9 cellular contexts compared by ENCODE assay signal in genomic region chr18:55998071-55998522, GRCh38.
DNase-seq lines count a peak whose midpoint lies in the region; ATAC-seq and TF ChIP-seq lines count a peak whose summit lies in the region.
"Had no signal": no experiment of that assay in that cellular context is flagged by ENCODE, and none has a peak within 500 bp of the region (broad histone marks: within the 10 kb centered on the region; RNA-seq: fewer than 3 reads in every experiment).

No MANE protein-coding gene starts in this region.

- no peaks in the 10 kb centered on the region for H3K36me3 ChIP-seq in PC-9 (ENCODE audit: low read depth)
- H3K36me3 ChIP-seq in parathyroid adenoma (ENCODE audit: control insufficient read depth, insufficient read depth, low read length), result no peaks in the 10 kb centered on the region

- H3K4me1 ChIP-seq in PC-9 (replicated peaks; ENCODE audit: insufficient read depth) (peaks cover 21% of the 10 kb centered on the region), parathyroid adenoma (no peaks in the 10 kb centered on the region)

- CTCF ChIA-PET in PC-9 (lab: Charles Lee), result no interaction called here

- ATAC-seq in GM19395 (IDR thresholded peaks at IDR 0.05; ENCODE audit: unreplicated experiment) (no peak), HG02759 (IDR thresholded peaks at IDR 0.05; ENCODE audit: unreplicated experiment) (no peak), HG02885 (IDR thresholded peaks at IDR 0.05; ENCODE audit: poor library complexity, unreplicated experiment) (no peak)

- H3K4me3 Mint-ChIP-seq in glutamatergic neuron (ENCODE audit: unreplicated experiment), result no peak overlapping the region
- H3K4me3 Mint-ChIP-seq: activated T-helper 1 cell treated with anti-CD3 and anti-CD28 coated beads, Interleukin-12 subunit alpha, Interleukin-12 subunit beta, Interleukin-2, Interleukin-4 antibody, amounts not matched to agents 30 ng/mL and 10 ng/mL and 1 ng/mL, durations not matched to agents 14 hours and 24 hours and 36 hours had no signal

- no peak overlapping the region for H3K9ac ChIP-seq in parathyroid adenoma

- peak overlapping the region; percentile 66 for H2AFZ ChIP-seq in PC-9
- H2AFZ ChIP-seq in parathyroid adenoma, result peak overlapping the region; percentile 71

- POLR2A ChIA-PET in PC-9 (lab: Charles Lee; ENCODE audit: unreplicated experiment), result no interaction called here

- intact Hi-C loops in PC-9 (cut with micrococcal nuclease; ENCODE audit: unreplicated experiment), result no loop called here

- no peaks in the 10 kb centered on the region for H4K20me1 ChIP-seq in PC-9 (ENCODE audit: insufficient read depth)

- H3K4me2 ChIP-seq in PC-9 (peak overlapping the region; percentile 75), parathyroid adenoma (ENCODE audit: low read length) (peak overlapping the region; percentile 59)

- H3K9me3 ChIP-seq in PC-9 (ENCODE audit: insufficient read depth, low read depth) (no peaks in the 10 kb centered on the region), parathyroid adenoma (ENCODE audit: control insufficient read depth, low read length) (no peaks in the 10 kb centered on the region)

- DNase-seq in DMS79 treated with DMSO at 0.1 percent for 48 hours (lab: John Stamatoyannopoulos, UW), result peak; percentile 42
- peak in 1 of 2 experiments; percentile 76 for DNase-seq in PC-9
- peak; percentile 56 for DNase-seq in fibroblast of villous mesenchyme (ENCODE audit: low read depth)
- DNase-seq in glutamatergic neuron, result no peak

- H3F3A ChIP-seq in PC-9 (ENCODE audit: insufficient read depth, low read depth), result peaks cover 19% of the 10 kb centered on the region

- peaks cover 20% of the 10 kb centered on the region for H3K4me1 Mint-ChIP-seq in glutamatergic neuron (ENCODE audit: low read depth, unreplicated experiment)

- H3K79me2 ChIP-seq in PC-9 (ENCODE audit: low read depth) (no peaks in the 10 kb centered on the region), parathyroid adenoma (no peaks in the 10 kb centered on the region)

- no peaks in the 10 kb centered on the region for H3K9me3 Mint-ChIP-seq in glutamatergic neuron (ENCODE audit: unreplicated experiment)
- H3K9me3 Mint-ChIP-seq: activated T-helper 1 cell treated with anti-CD3 and anti-CD28 coated beads, Interleukin-12 subunit alpha, Interleukin-12 subunit beta, Interleukin-2, Interleukin-4 antibody, amounts not matched to agents 30 ng/mL and 10 ng/mL and 1 ng/mL, durations not matched to agents 14 hours and 24 hours and 36 hours had no signal

- H3K4me3 ChIP-seq in PC-9, result peak overlapping the region; percentile 50; the same call in 1 of the 2 replicates
- H3K4me3 ChIP-seq in fibroblast of villous mesenchyme (ENCODE audit: low read depth, low read length), result peak overlapping the region; percentile 37
- no peak overlapping the region for H3K4me3 ChIP-seq in parathyroid adenoma (ENCODE audit: low read depth, low read length)

- no TSS peak for BruUV-seq in PC-9 (replicated peaks; lab: Mats Ljungman, UMichigan)

- no peaks in the 10 kb centered on the region for H3K27me3 ChIP-seq in PC-9 (ENCODE audit: insufficient read depth, low read depth)
- H3K27me3 ChIP-seq in parathyroid adenoma (ENCODE audit: control insufficient read depth, insufficient read depth, low read length), result no peaks in the 10 kb centered on the region

- TF ChIP-seq CTCF in PC-9 (conservative IDR thresholded peaks at IDR 0.05) (no peak), fibroblast of villous mesenchyme (IDR thresholded peaks at IDR 0.05; ENCODE audit: insufficient read depth, low read depth, low read length) (peak; percentile 5), parathyroid adenoma (IDR thresholded peaks at IDR 0.05) (no peak), glutamatergic neuron (IDR thresholded peaks at IDR 0.05; ENCODE audit: partially characterized antibody, unreplicated experiment) (no peak)

- no peaks in the 10 kb centered on the region for H3K27me3 Mint-ChIP-seq in glutamatergic neuron (ENCODE audit: unreplicated experiment)

- no peaks in the 10 kb centered on the region for H3K9me2 ChIP-seq in PC-9 (ENCODE audit: insufficient read depth)

- no peak overlapping the region for H3K27ac Mint-ChIP-seq in glutamatergic neuron (ENCODE audit: unreplicated experiment)
- H3K27ac Mint-ChIP-seq: activated T-helper 1 cell treated with anti-CD3 and anti-CD28 coated beads, Interleukin-12 subunit alpha, Interleukin-12 subunit beta, Interleukin-2, Interleukin-4 antibody, amounts not matched to agents 30 ng/mL and 10 ng/mL and 1 ng/mL, durations not matched to agents 14 hours and 24 hours and 36 hours had no signal

- H3K36me3 Mint-ChIP-seq in glutamatergic neuron (ENCODE audit: unreplicated experiment), result no peaks in the 10 kb centered on the region

- H3K27ac ChIP-seq in PC-9 (no peak overlapping the region; the same call in 1 of the 2 replicates), parathyroid adenoma (no peak overlapping the region)
